In the genomic region with DNA sequence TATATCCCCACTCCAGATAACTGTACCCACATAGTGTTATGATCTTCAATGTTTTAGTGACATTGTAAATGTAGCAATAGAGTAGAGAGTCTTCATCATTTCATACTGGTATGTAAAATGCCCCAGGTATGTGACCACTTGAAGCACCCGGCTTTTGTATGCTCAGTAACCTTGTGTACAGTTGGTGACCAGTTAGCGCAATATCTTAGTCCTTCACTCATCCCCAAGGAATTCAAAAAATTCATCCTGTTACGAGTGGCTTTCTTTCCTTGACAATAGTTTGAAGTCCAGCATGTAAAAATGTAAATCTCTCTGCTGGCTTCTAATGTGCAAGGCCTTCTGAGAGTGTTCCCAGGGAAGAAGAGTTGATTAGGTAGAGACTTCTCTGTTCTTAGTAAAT, we compare ENCODE assay signal across 22 cellular contexts.
DNase-seq lines count a peak whose midpoint lies in the region; ATAC-seq, FAIRE-seq and TF ChIP-seq lines count a peak whose summit lies in the region.
"Had no signal": no experiment of that assay in that cellular context is flagged by ENCODE, and none has a peak within 500 bp of the region (broad histone marks: within the 10 kb centered on the region; RNA-seq: fewer than 3 reads in every experiment).

No MANE protein-coding gene starts in this region.

- no peak for ATAC-seq in HG02884 (IDR thresholded peaks at IDR 0.05; ENCODE audit: unreplicated experiment)
- ATAC-seq: effector memory CD8-positive, alpha-beta T cell had no signal

- H3K4me3 ChIP-seq in GM23248, result no peak overlapping the region
- H3K4me3 ChIP-seq in epithelial cell of proximal tubule (ENCODE audit: low read depth, low read length), result no peak overlapping the region
- H3K4me3 ChIP-seq: cardiac muscle cell, SJCRH30, thyroid gland had no signal

- in situ Hi-C loops in GM23248 (cut with MboI), result no loop called here

- H3K27ac ChIP-seq in GM23248, result no peak overlapping the region
- H3K27ac ChIP-seq: cardiac muscle cell, HL-60, SJCRH30, thyroid gland had no signal

- DNase-seq in GM23248 (peak; percentile 5), RCC 7860 (ENCODE audit: low spot score) (peak; percentile 41), epithelial cell of proximal tubule (ENCODE audit: low read depth) (peak; percentile 36), non-pigmented ciliary epithelial cell (ENCODE audit: low read depth) (peak; percentile 55), COLO829 (ENCODE audit: low spot score) (no peak), SK-N-DZ (ENCODE audit: low spot score) (no peak), LoVo (ENCODE audit: low spot score) (no peak)
- DNase-seq: activated CD4-positive, alpha-beta T cell treated with anti-CD3 and anti-CD28 coated beads, Interleukin-2, amount 50 U/mL, for 1 hour; activated naive CD4-positive, alpha-beta T cell treated with anti-CD3 and anti-CD28 coated beads, Interleukin-2, amount 50 U/mL, for 16 hours; activated T-cell treated with anti-CD3 and anti-CD28 coated beads, Interleukin-2, amount 50 U/mL, for 1 hour; effector memory CD8-positive, alpha-beta T cell; naive B cell; NCI-H1694 treated with DMSO at 0.1 percent for 48 hours; NCI-H510A; posterior cingulate gyrus; SJCRH30; thyroid gland had no signal

- WGBS in GM23248 (ENCODE audit: low coverage in 1 of 2, low lambda C conversion rate in 2 of 2, missing lambda C conversion rate in 2 of 2), 2 experiments, result 69 to 74% methylated on average over 3 of the region's 3 CpGs

- no peaks in the 10 kb centered on the region for H3K27me3 ChIP-seq in GM23248 (replicated peaks; ENCODE audit: insufficient read depth)
- H3K27me3 ChIP-seq: cardiac muscle cell, SJCRH30, thyroid gland had no signal

- H4K20me1 ChIP-seq in GM23248 (ENCODE audit: insufficient read depth), result no peaks in the 10 kb centered on the region

- no peaks in the 10 kb centered on the region for H3K9me2 ChIP-seq in GM23248 (ENCODE audit: insufficient read depth)

- H3K9ac ChIP-seq in GM23248, result no peak overlapping the region

- no peaks in the 10 kb centered on the region for H3K4me1 ChIP-seq in GM23248 (ENCODE audit: insufficient read depth)
- H3K4me1 ChIP-seq: SJCRH30, thyroid gland had no signal

- no peaks in the 10 kb centered on the region for H3K9me3 ChIP-seq in GM23248 (ENCODE audit: low read depth)
- H3K9me3 ChIP-seq: SJCRH30, thyroid gland had no signal

- no peaks in the 10 kb centered on the region for H3K79me2 ChIP-seq in GM23248 (ENCODE audit: insufficient read depth)

- H3K4me2 ChIP-seq in GM23248 (ENCODE audit: unreplicated experiment), result no peak overlapping the region

- no peak for FAIRE-seq in RCC 7860 (lab: Jason Lieb, UNC)
- FAIRE-seq: frontal cortex, GM18507 had no signal

- H3K36me3 ChIP-seq in GM23248 (ENCODE audit: low read depth), result no peaks in the 10 kb centered on the region
- H3K36me3 ChIP-seq: thyroid gland had no signal

- H3F3A ChIP-seq in GM23248 (ENCODE audit: insufficient read depth), result no peaks in the 10 kb centered on the region

- no peak for TF ChIP-seq CTCF in epithelial cell of proximal tubule (conservative IDR thresholded peaks at IDR 0.05; ENCODE audit: low read depth, low read length)

- H2AFZ ChIP-seq in GM23248, result no peak overlapping the region

Comparison
In these comparisons a context has a peak if more than half of its experiments do, and no peak if none do; other contexts are left out.
1. DNase-seq: peak in GM23248 (single experiment), RCC 7860 (single experiment), epithelial cell of proximal tubule (single experiment) and non-pigmented ciliary epithelial cell (single experiment); none in COLO829 (single experiment), SK-N-DZ (single experiment) and LoVo (single experiment).